9 cellular contexts compared by ENCODE assay signal in the genomic region with DNA sequence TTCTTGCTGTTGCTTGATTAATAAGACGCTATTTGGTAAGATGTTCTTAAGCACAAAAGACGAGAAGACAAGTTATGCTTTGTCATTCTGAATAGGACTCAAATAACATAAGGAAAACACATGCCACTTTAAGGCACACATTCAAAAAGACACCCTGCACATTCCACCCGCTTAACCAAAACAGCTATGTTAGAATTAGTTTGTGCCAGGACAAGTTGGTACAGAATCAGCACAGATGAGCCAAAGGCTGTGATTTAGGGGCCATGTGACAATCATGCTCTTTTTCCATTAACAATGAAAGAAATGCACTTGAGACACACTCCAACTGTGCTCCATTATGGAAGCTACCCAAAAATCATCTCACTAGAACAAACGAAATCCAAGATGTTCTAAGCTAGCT. TPM values are rescaled to one million over a fixed set of nuclear protein-coding genes. Genes with fewer than 3 reads are reported as not detected.
DNase-seq lines count a peak whose midpoint lies in the region; ATAC-seq, FAIRE-seq and TF ChIP-seq lines count a peak whose summit lies in the region.
"Had no signal": no experiment of that assay in that cellular context is flagged by ENCODE, and none has a peak within 500 bp of the region (broad histone marks: within the 10 kb centered on the region; RNA-seq: fewer than 3 reads in every experiment).

No MANE protein-coding gene starts in this region.

- no peak for DNase-seq in activated naive CD4-positive, alpha-beta T cell treated with anti-CD3 and anti-CD28 coated beads for 36 hours
- no peak for DNase-seq in activated naive CD4-positive, alpha-beta T cell treated with Interleukin-2 at 50 U/mL for 16 hours
- no peak for DNase-seq in keratinocyte (ENCODE audit: low read depth, low spot score)
- DNase-seq in thyroid gland: peak; percentile 58 to 62
- no peak for DNase-seq in stimulated activated CD4-positive, alpha-beta T cell treated with anti-CD3 and anti-CD28 coated beads, Interleukin-4, amount 100 ng/mL, for 24 hours

- dilution Hi-C loops in keratinocyte (cut with MboI; ENCODE audit: extremely low pct_ligation_motif_present, low sequenced_read_pairs): no loop called here

- 14 to 15% methylated on average over 4 of the region's 4 CpGs for WGBS in thyroid gland, 2 donors

- H3K79me2 ChIP-seq in keratinocyte (ENCODE audit: control insufficient read depth, insufficient read depth, low read length): peaks cover 88% of the 10 kb centered on the region

- peaks cover 71% of the 10 kb centered on the region for H3K4me1 Mint-ChIP-seq in activated naive CD4-positive, alpha-beta T cell treated with anti-CD3 and anti-CD28 coated beads for 36 hours (ENCODE audit: low read depth)
- peaks cover 72% of the 10 kb centered on the region for H3K4me1 Mint-ChIP-seq in activated naive CD8-positive, alpha-beta T cell (ENCODE audit: low read depth)

- no peak overlapping the region for H3K4me3 Mint-ChIP-seq in activated naive CD4-positive, alpha-beta T cell treated with anti-CD3 and anti-CD28 coated beads for 36 hours
- peak overlapping the region; percentile 96 for H3K4me3 Mint-ChIP-seq in activated naive CD8-positive, alpha-beta T cell

- ATAC-seq in HG03175 (IDR thresholded peaks at IDR 0.05; ENCODE audit: unreplicated experiment): no peak
- no peak for ATAC-seq in HG03342 (IDR thresholded peaks at IDR 0.05; ENCODE audit: unreplicated experiment)

- intact Hi-C loops in activated naive CD4-positive, alpha-beta T cell treated with anti-CD3 and anti-CD28 coated beads for 36 hours (cut with micrococcal nuclease): loop anchor here (5.0 kb wide), 2 partner anchors 117 to 302 kb away; a partner anchor contains a TSS
- intact Hi-C loops in thyroid gland (cut with DNase I): no loop called here

- H3K4me3 ChIP-seq in keratinocyte (ENCODE audit: control insufficient read depth in 2 of 3, extremely low read depth in 1 of 3, insufficient read depth in 2 of 3, low read depth in 1 of 3, low read length in 3 of 3) (peak overlapping the region in 2 of 3 experiments; percentile 50 to 61), thyroid gland (replicated peaks in 1 of 3) (no peak overlapping the region)

- H3K4me1 ChIP-seq in keratinocyte (ENCODE audit: control insufficient read depth, extremely low read depth, insufficient read depth, low read length): peaks cover 61% of the 10 kb centered on the region
- H3K4me1 ChIP-seq in thyroid gland: peaks cover 68 to 69% of the 10 kb centered on the region in 2 donors

- H3K27ac ChIP-seq in keratinocyte (ENCODE audit: control insufficient read depth, insufficient read depth, low read length) (peak overlapping the region; percentile 62), thyroid gland (peak overlapping the region; percentile 79 to 87 (median 84))

- H3K27ac Mint-ChIP-seq in activated naive CD4-positive, alpha-beta T cell treated with anti-CD3 and anti-CD28 coated beads for 36 hours: peak overlapping the region; percentile 68
- peak overlapping the region; percentile 51 for H3K27ac Mint-ChIP-seq in activated naive CD8-positive, alpha-beta T cell

- TF ChIP-seq POLR2A in thyroid gland (IDR thresholded peaks at IDR 0.05): peak in 1 of 2 donors; percentile 50

- no peaks in the 10 kb centered on the region for H3K9me3 ChIP-seq in keratinocyte (ENCODE audit: control insufficient read depth, low read depth, low read length)
- no peaks in the 10 kb centered on the region for H3K9me3 ChIP-seq in thyroid gland

- no peaks in the 10 kb centered on the region for H3K9me3 Mint-ChIP-seq in activated naive CD4-positive, alpha-beta T cell treated with anti-CD3 and anti-CD28 coated beads for 36 hours
- no peaks in the 10 kb centered on the region for H3K9me3 Mint-ChIP-seq in activated naive CD8-positive, alpha-beta T cell (ENCODE audit: low read depth)

- peaks cover 5% of the 10 kb centered on the region for H4K20me1 ChIP-seq in keratinocyte (ENCODE audit: control insufficient read depth, extremely low read depth, insufficient read depth, low read length)

- H3K36me3 ChIP-seq in keratinocyte (ENCODE audit: control insufficient read depth in 2 of 2, extremely low read depth in 1 of 2, insufficient read depth in 2 of 2, low read length in 2 of 2): no peaks in the 10 kb centered on the region
- H3K36me3 ChIP-seq in thyroid gland: no peaks in the 10 kb centered on the region

- H3K9ac ChIP-seq in keratinocyte (ENCODE audit: control insufficient read depth, extremely low read depth, insufficient read depth, low read length): peak overlapping the region; percentile 18

- H3K27me3 Mint-ChIP-seq in activated naive CD4-positive, alpha-beta T cell treated with anti-CD3 and anti-CD28 coated beads for 36 hours (ENCODE audit: low read depth): no peaks in the 10 kb centered on the region
- no peaks in the 10 kb centered on the region for H3K27me3 Mint-ChIP-seq in activated naive CD8-positive, alpha-beta T cell

- TF ChIP-seq CTCF in keratinocyte (optimal IDR thresholded peaks at IDR 0.05 in 1 of 3, IDR thresholded peaks at IDR 0.05 in 1 of 3, conservative IDR thresholded peaks at IDR 0.05 in 1 of 3; ENCODE audit: extremely low read depth in 1 of 3, insufficient read depth in 2 of 3, low read length in 3 of 3) (no peak), thyroid gland (IDR thresholded peaks at IDR 0.05) (no peak)

- H3K27me3 ChIP-seq in keratinocyte (ENCODE audit: control insufficient read depth, extremely low read depth, insufficient read depth, low read length): no peaks in the 10 kb centered on the region
- no peaks in the 10 kb centered on the region for H3K27me3 ChIP-seq in thyroid gland

- peaks cover 33% of the 10 kb centered on the region for H3K36me3 Mint-ChIP-seq in activated naive CD4-positive, alpha-beta T cell treated with anti-CD3 and anti-CD28 coated beads for 36 hours (ENCODE audit: low read depth)
- peaks cover 9% of the 10 kb centered on the region for H3K36me3 Mint-ChIP-seq in activated naive CD8-positive, alpha-beta T cell

- H2AFZ ChIP-seq in keratinocyte (ENCODE audit: control insufficient read depth, low read length): no peak overlapping the region

- peaks cover 2% of the 10 kb centered on the region for H3K9me1 ChIP-seq in keratinocyte (ENCODE audit: control insufficient read depth, extremely low read depth, insufficient read depth, low read length)

- no peak for FAIRE-seq in keratinocyte (lab: Jason Lieb, UNC)
- FAIRE-seq: G401.6 had no signal

- CTCF ChIA-PET in activated naive CD4-positive, alpha-beta T cell treated with anti-CD3 and anti-CD28 coated beads for 36 hours (lab: Charles Lee): interaction anchor here (0.9 to 1.6 kb wide), 4 partner anchors 31 to 213 kb away, joined by 3 to 6 read pairs (median 4); no protein-coding TSS in a partner anchor

- peak overlapping the region; percentile 85 for H3K4me2 ChIP-seq in keratinocyte (ENCODE audit: control insufficient read depth, extremely low read depth, insufficient read depth, low read depth, low read length)

RNA-seq across cellular contexts. Expression of a gene that starts 3.4 kb away (rescaled TPM):
- 10 to 100 TPM; 84.7 to 87.6 TPM for total RNA-seq in activated naive CD4-positive, alpha-beta T cell treated with anti-CD3 and anti-CD28 coated beads for 36 hours
- polyA plus RNA-seq in keratinocyte: 44.8 to 84.6 TPM (median 73.4 TPM) in 3 replicates
- 29.8 TPM for polyA plus RNA-seq in keratinocyte (2011; ENCODE audit: low read depth)
- 55.3 and 75.9 TPM in 2 replicates for polyA plus RNA-seq in keratinocyte (2011; cell fraction: cytosol; rRNA removed)
- polyA plus RNA-seq in keratinocyte (2011; cell fraction: nucleus; rRNA removed): 50.8 and 61.7 TPM in 2 replicates
- 36.6 and 67.5 TPM in 2 replicates for polyA plus RNA-seq in keratinocyte (2012; ENCODE audit: low replicate concordance)
- 35.4 to 80.6 TPM (median 49.0 TPM) in 3 replicates for polyA minus RNA-seq in keratinocyte
- polyA minus RNA-seq in keratinocyte (2011; cell fraction: cytosol; rRNA and poly(A)+ RNA removed): 69.3 TPM
- polyA minus RNA-seq in keratinocyte (2011; cell fraction: nucleus; rRNA and poly(A)+ RNA removed): 38.5 and 64.8 TPM in 2 replicates
- total RNA-seq in thyroid gland: 100 to 1,000 TPM; 211 to 292 (median 266) TPM

RNA-seq across cellular contexts. Expression of a gene that starts 60.0 kb away (rescaled TPM):
- 100 to 1,000 TPM; 429 to 463 TPM for total RNA-seq in activated naive CD4-positive, alpha-beta T cell treated with anti-CD3 and anti-CD28 coated beads for 36 hours
- 0.79 to 2.1 TPM (median 1.2 TPM) in 3 replicates for polyA plus RNA-seq in keratinocyte
- 0.77 TPM for polyA plus RNA-seq in keratinocyte (2011; ENCODE audit: low read depth)
- polyA plus RNA-seq in keratinocyte (2011; cell fraction: cytosol; rRNA removed): 0.80 and 1.7 TPM in 2 replicates
- 1.2 and 2.3 TPM in 2 replicates for polyA plus RNA-seq in keratinocyte (2011; cell fraction: nucleus; rRNA removed)
- polyA plus RNA-seq in keratinocyte (2012; ENCODE audit: low replicate concordance): 1.1 and 4.7 TPM in 2 replicates
- 0.82 to 1.9 TPM (median 0.92 TPM) in 3 replicates for polyA minus RNA-seq in keratinocyte
- 3.8 TPM for polyA minus RNA-seq in keratinocyte (2011; cell fraction: cytosol; rRNA and poly(A)+ RNA removed)
- 1.4 and 2.8 TPM in 2 replicates for polyA minus RNA-seq in keratinocyte (2011; cell fraction: nucleus; rRNA and poly(A)+ RNA removed)
- 1 to 10 TPM; 2.2 to 8.4 (median 2.4) TPM for total RNA-seq in thyroid gland

Comparison
In these comparisons a context has a peak if more than half of its experiments do, and no peak if none do; other contexts are left out.
1. DNase-seq: peak in thyroid gland (2 of 2); none in activated naive CD4-positive, alpha-beta T cell treated with anti-CD3 and anti-CD28 coated beads for 36 hours (single experiment), activated naive CD4-positive, alpha-beta T cell treated with Interleukin-2 at 50 U/mL for 16 hours (single experiment), keratinocyte (single experiment) and stimulated activated CD4-positive, alpha-beta T cell treated with anti-CD3 and anti-CD28 coated beads, Interleukin-4, amount 100 ng/mL, for 24 hours (single experiment).
2. H3K4me3 ChIP-seq: peak in keratinocyte (2 of 3); none in thyroid gland (0 of 3).
3. RNA of a gene that starts 60.0 kb away (total RNA-seq): 429 to 463 TPM in activated naive CD4-positive, alpha-beta T cell treated with anti-CD3 and anti-CD28 coated beads for 36 hours; 2.2 to 8.4 TPM in thyroid gland; every median in the first group is over 10 times any median in the second.